9 cellular contexts compared by ENCODE assay signal in the genomic region with DNA sequence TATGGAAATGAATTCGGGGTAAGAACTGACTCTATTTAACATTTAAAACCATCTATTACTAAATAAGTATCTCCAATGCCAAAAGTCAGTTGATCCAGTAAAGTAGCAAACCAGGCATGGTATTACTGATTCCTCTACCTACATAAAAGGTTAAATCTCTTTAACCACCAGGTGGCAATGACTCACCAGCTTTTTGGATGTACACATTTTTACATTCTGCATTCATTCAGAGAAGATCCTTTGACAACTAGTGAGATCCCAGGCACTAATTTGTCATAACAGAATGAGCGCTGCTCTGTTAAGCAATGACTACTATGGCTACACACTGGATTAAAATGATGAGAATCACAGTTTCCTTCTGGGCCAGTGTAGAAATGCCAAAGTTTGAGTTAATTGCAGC.
A peak's percentile ranks its signal among the peaks of the same experiment; 100 is the strongest.
DNase-seq lines count a peak whose midpoint lies in the region; ATAC-seq and TF ChIP-seq lines count a peak whose summit lies in the region.
"Had no signal": no experiment of that assay in that cellular context is flagged by ENCODE, and none has a peak within 500 bp of the region (broad histone marks: within the 10 kb centered on the region; RNA-seq: fewer than 3 reads in every experiment).

No MANE protein-coding gene starts in this region.

- no peaks in the 10 kb centered on the region for H3K4me1 ChIP-seq in neuronal stem cell (ENCODE audit: control insufficient read depth in 2 of 2, insufficient read depth in 1 of 2, low read depth in 1 of 2, low read length in 2 of 2)
- H3K4me1 ChIP-seq: Peyer's patch had no signal

- no peak overlapping the region for H2AFZ ChIP-seq in neuronal stem cell (ENCODE audit: low read length)

- H3K27ac ChIP-seq in brain microvascular endothelial cell (no peak overlapping the region), neuronal stem cell (replicated peaks; ENCODE audit: low read length) (no peak overlapping the region)
- H3K27ac ChIP-seq: Peyer's patch had no signal

- no peak overlapping the region for H3K18ac ChIP-seq in neuronal stem cell (ENCODE audit: low read length)

- intact Hi-C loops in left ventricle myocardium superior (cut with micrococcal nuclease), result no loop called here

- H3K36me3 ChIP-seq in brain microvascular endothelial cell (replicated peaks), result no peaks in the 10 kb centered on the region
- no peaks in the 10 kb centered on the region for H3K36me3 ChIP-seq in neuronal stem cell (replicated peaks in 1 of 2; ENCODE audit: control insufficient read depth in 2 of 2, insufficient read depth in 2 of 2, low read length in 2 of 2)
- H3K36me3 ChIP-seq: Peyer's patch had no signal

- H3K23ac ChIP-seq in neuronal stem cell (ENCODE audit: low read depth, low read length, poor library complexity), result no peak overlapping the region

- no peak overlapping the region for H4K8ac ChIP-seq in neuronal stem cell (ENCODE audit: low read depth, low read length)

- ATAC-seq in left ventricle myocardium superior (no peak), GM19455 (IDR thresholded peaks at IDR 0.05; ENCODE audit: unreplicated experiment) (no peak)

- H3K27me3 ChIP-seq in brain microvascular endothelial cell (replicated peaks) (no peaks in the 10 kb centered on the region), neuronal stem cell (ENCODE audit: control insufficient read depth in 3 of 3, insufficient read depth in 3 of 3, low read depth in 1 of 3, low read length in 3 of 3) (no peaks in the 10 kb centered on the region)
- H3K27me3 ChIP-seq: Peyer's patch had no signal

- H3K4me2 ChIP-seq in neuronal stem cell (ENCODE audit: insufficient read depth, low read length, poor library complexity, severe bottlenecking), result no peak overlapping the region

- H3K9me3 ChIP-seq in neuronal stem cell (replicated peaks in 1 of 2; ENCODE audit: control insufficient read depth in 2 of 2, insufficient read depth in 1 of 2, low read depth in 1 of 2, low read length in 2 of 2), result no peaks in the 10 kb centered on the region
- H3K9me3 ChIP-seq: Peyer's patch had no signal

- DNase-seq in NCI-H2081 (lab: John Stamatoyannopoulos, UW) (peak; percentile 29 to 67), NCI-H2081 treated with DMSO at 0.1 percent for 48 hours (lab: John Stamatoyannopoulos, UW) (no peak), NCI-H226 (peak; percentile 46), brain microvascular endothelial cell (peak; percentile 20), neuronal stem cell (ENCODE audit: low spot score) (peak; percentile 12), left ventricle myocardium superior (no peak), NCI-H187 (lab: John Stamatoyannopoulos, UW) (no peak)
- DNase-seq: Peyer's patch had no signal

- no peak overlapping the region for H2BK15ac ChIP-seq in neuronal stem cell (ENCODE audit: low read length)

- H2BK5ac ChIP-seq in neuronal stem cell (ENCODE audit: low read length), result no peak overlapping the region

- no peak overlapping the region for H3K4ac ChIP-seq in neuronal stem cell (ENCODE audit: low read length)

- H2AK5ac ChIP-seq in neuronal stem cell (ENCODE audit: low read depth, low read length), result no peak overlapping the region

- no peak overlapping the region for H2BK120ac ChIP-seq in neuronal stem cell (ENCODE audit: low read depth, low read length)

- H3K4me3 ChIP-seq in brain microvascular endothelial cell (ENCODE audit: low read depth, low read length), result no peak overlapping the region
- H3K4me3 ChIP-seq in neuronal stem cell (ENCODE audit: low read length in 2 of 2), result no peak overlapping the region
- H3K4me3 ChIP-seq: Peyer's patch had no signal

- no peak overlapping the region for H4K91ac ChIP-seq in neuronal stem cell (ENCODE audit: low read depth, low read length, poor library complexity)

- H3K14ac ChIP-seq in neuronal stem cell (ENCODE audit: low read length), result no peak overlapping the region

- WGBS in neuronal stem cell (ENCODE audit: extremely low coverage in 2 of 2, insufficient read length in 2 of 2, insufficient replicate concordance in 1 of 2), 2 donors, result no CpG with 5 or more reads among the region's 2 CpGs

- in situ Hi-C loops in brain microvascular endothelial cell (cut with HindIII; ENCODE audit: low pct_ligation_motif_present, low sequenced_read_pairs), result no loop called here

- H3K9ac ChIP-seq in neuronal stem cell (ENCODE audit: low read depth, low read length, poor library complexity), result no peak overlapping the region

- H3K79me1 ChIP-seq in neuronal stem cell (ENCODE audit: low read depth, low read length), result no peaks in the 10 kb centered on the region

- H2BK12ac ChIP-seq in neuronal stem cell (ENCODE audit: low read length), result no peak overlapping the region

- TF ChIP-seq CTCF in brain microvascular endothelial cell (IDR thresholded peaks at IDR 0.05; ENCODE audit: low read depth, low read length, missing control alignments), result peak; percentile 12

Comparison
In these comparisons a context has a peak if more than half of its experiments do, and no peak if none do; other contexts are left out.
1. DNase-seq: peak in NCI-H2081 (2 of 2), NCI-H226 (single experiment), brain microvascular endothelial cell (single experiment) and neuronal stem cell (single experiment); none in NCI-H2081 treated with DMSO at 0.1 percent for 48 hours (single experiment), left ventricle myocardium superior (single experiment) and NCI-H187 (0 of 2).